Comparison of ENCODE assay signal across 8 cellular contexts in the genomic region with DNA sequence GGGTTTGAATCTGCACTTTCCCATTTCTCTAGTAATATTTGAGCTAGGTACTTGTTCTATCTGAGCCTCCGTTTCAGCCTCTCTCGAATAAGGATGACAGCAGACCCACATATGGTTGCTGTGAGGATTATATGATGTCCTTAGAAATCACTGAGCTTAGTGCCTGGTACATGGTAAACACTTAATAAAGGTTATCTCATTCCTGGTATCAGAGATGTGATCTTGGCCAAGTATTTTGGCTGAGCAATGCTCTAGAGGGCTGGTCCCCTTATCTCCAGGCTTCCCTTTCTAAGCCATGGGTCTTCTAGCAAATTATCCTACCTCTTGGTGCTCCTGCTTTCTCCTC. TPM values are rescaled to one million over a fixed set of nuclear protein-coding genes. Genes with fewer than 3 reads are reported as not detected.
DNase-seq lines count a peak whose midpoint lies in the region; ATAC-seq and TF ChIP-seq lines count a peak whose summit lies in the region.

No MANE protein-coding gene starts in this region.

- H3K4me3 ChIP-seq in GM12864 (ENCODE audit: low read depth, low read length) (peak overlapping the region; percentile 98), NT2/D1 (ENCODE audit: insufficient read length, low read depth) (peak overlapping the region; percentile 87), prostate gland (peak overlapping the region; percentile 92 to 100)

- DNase-seq in GM12864 (ENCODE audit: low read depth) (no peak), NT2/D1 (ENCODE audit: low read depth, low spot score) (no peak), epithelial cell of prostate (ENCODE audit: low read depth, low spot score) (no peak), prostate gland (ENCODE audit: low spot score) (no peak), H4 (ENCODE audit: low spot score) (no peak), DMS79 treated with DMSO at 0.1 percent for 48 hours (lab: John Stamatoyannopoulos, UW) (no peak), AML-193 (lab: John Stamatoyannopoulos, UW) (no peak)

- no peaks in the 10 kb centered on the region for H3K9me3 ChIP-seq in NT2/D1 (ENCODE audit: insufficient read depth, low read length)
- H3K9me3 ChIP-seq in prostate gland, result no peaks in the 10 kb centered on the region

- H3K9ac ChIP-seq in NT2/D1 (ENCODE audit: insufficient read length, low read depth), result peak overlapping the region; percentile 22

- no peak for TF ChIP-seq POLR2A in prostate gland (IDR thresholded peaks at IDR 0.05)

- no peak for ATAC-seq in GM21367 (IDR thresholded peaks at IDR 0.05; ENCODE audit: unreplicated experiment)

- H3K4me1 ChIP-seq in NT2/D1 (ENCODE audit: insufficient read depth, insufficient read length) (peaks cover 5% of the 10 kb centered on the region), prostate gland (replicated peaks) (no peaks in the 10 kb centered on the region)

- peaks cover 4% of the 10 kb centered on the region for H3K36me3 ChIP-seq in NT2/D1 (ENCODE audit: insufficient read depth, insufficient read length, low read length)
- H3K36me3 ChIP-seq in prostate gland, result no peaks in the 10 kb centered on the region

- H3K27me3 ChIP-seq in NT2/D1 (ENCODE audit: insufficient read depth, insufficient read length) (no peaks in the 10 kb centered on the region), prostate gland (replicated peaks; ENCODE audit: insufficient read depth) (no peaks in the 10 kb centered on the region)

- peak overlapping the region; percentile 90 for H3K27ac ChIP-seq in epithelial cell of prostate
- peak overlapping the region; percentile 91 to 92 for H3K27ac ChIP-seq in prostate gland

- 2% methylated on average over 2 of the region's 2 CpGs for WGBS in prostate gland

- intact Hi-C loops in prostate gland (cut with DNase I), result loop anchor here (2.0 to 5.0 kb wide), 2 partner anchors 27 to 178 kb away; no protein-coding TSS in a partner anchor

- TF ChIP-seq CTCF in GM12864 (IDR thresholded peaks at IDR 0.05; ENCODE audit: low read depth, low read length, missing control alignments), result no peak
- TF ChIP-seq CTCF in prostate gland (IDR thresholded peaks at IDR 0.05), result no peak

RNA-seq across cellular contexts. Expression of gene MKRN1, which starts 0.4 kb away (rescaled TPM):
- total RNA-seq in prostate gland, result 100 to 1,000 TPM in 1 of 2 donors, 10 to 100 TPM in 1; 69.0 to 108 TPM
- 57.9 and 62.8 TPM in 2 replicates for total RNA-seq in H4 (2014; rRNA removed; shearing (Covaris generic))
